Comparison of ENCODE assay signal across 20 cellular contexts in genomic region chr20:2557873-2558580, GRCh38. TPM values are rescaled to one million over a fixed set of nuclear protein-coding genes. Genes with fewer than 3 reads are reported as not detected.
DNase-seq lines count a peak whose midpoint lies in the region; ATAC-seq and TF ChIP-seq lines count a peak whose summit lies in the region.
"Had no signal": no experiment of that assay in that cellular context is flagged by ENCODE, and none has a peak within 500 bp of the region (broad histone marks: within the 10 kb centered on the region; RNA-seq: fewer than 3 reads in every experiment).

No MANE protein-coding gene starts in this region.

- H3K27ac Mint-ChIP-seq in CD8-positive, alpha-beta T cell = no peak overlapping the region
- H3K27ac Mint-ChIP-seq in natural killer cell treated with Interleukin-12 subunit alpha and Interleukin-12 subunit beta and Interleukin-15 and Interleukin-18, amount 100 ng/mL, for 72 hours = no peak overlapping the region
- no peak overlapping the region for H3K27ac Mint-ChIP-seq in Caco-2 (ENCODE audit: unreplicated experiment)
- no peak overlapping the region for H3K27ac Mint-ChIP-seq in activated CD4-positive, alpha-beta memory T cell treated with anti-CD3 and anti-CD28 coated beads, Interleukin-2, amount 10 ng/mL, durations not matched to agents 7 days and 5 days

- H3K9me3 ChIP-seq in CD8-positive, alpha-beta T cell (ENCODE audit: low read length) = no peaks in the 10 kb centered on the region
- H3K9me3 ChIP-seq in HUES6 (ENCODE audit: control insufficient read depth, insufficient read depth, low read depth, low read length) (no peaks in the 10 kb centered on the region), esophagus muscularis mucosa (no peaks in the 10 kb centered on the region), Caco-2 (no peaks in the 10 kb centered on the region)
- H3K9me3 ChIP-seq: neutrophil, sigmoid colon, thoracic aorta had no signal

- H3K4me1 ChIP-seq in CD8-positive, alpha-beta T cell (ENCODE audit: insufficient read depth, low read length) = peaks cover 3% of the 10 kb centered on the region
- H3K4me1 ChIP-seq in HUES6 (ENCODE audit: control insufficient read depth, insufficient read depth, low read length) (no peaks in the 10 kb centered on the region), esophagus muscularis mucosa (peaks cover 7 to 12% (median 11%) of the 10 kb centered on the region in 4 donors), Caco-2 (no peaks in the 10 kb centered on the region)

- POLR2A ChIA-PET in CD8-positive, alpha-beta T cell (lab: Charles Lee) = no interaction called here
- POLR2A ChIA-PET in Caco-2 (lab: Charles Lee) = no interaction called here
- POLR2A ChIA-PET in activated CD4-positive, alpha-beta memory T cell treated with anti-CD3 and anti-CD28 coated beads, Interleukin-2, amount 10 ng/mL, durations not matched to agents 7 days and 5 days (lab: Charles Lee) = interaction anchor here (0.5 kb wide), 1 partner anchor 744 kb away, joined by 3 read pairs; no protein-coding TSS in a partner anchor

- TF ChIP-seq CTCF in CD8-positive, alpha-beta T cell (IDR thresholded peaks at IDR 0.05) = no peak
- TF ChIP-seq CTCF in esophagus muscularis mucosa (IDR thresholded peaks at IDR 0.05) (no peak), Caco-2 (IDR thresholded peaks at IDR 0.05; ENCODE audit: insufficient read depth in 1 of 2, low read depth in 1 of 2, low read length in 1 of 2, severe bottlenecking in 1 of 2, unreplicated experiment in 1 of 2) (no peak)

- CTCF ChIA-PET in CD8-positive, alpha-beta T cell (lab: Charles Lee) = interaction anchor here (1.0 kb wide), 2 partner anchors 11 to 18 kb away, joined by 3 read pairs; no protein-coding TSS in a partner anchor
- CTCF ChIA-PET in Caco-2 (lab: Charles Lee) = no interaction called here
- CTCF ChIA-PET in activated CD4-positive, alpha-beta memory T cell treated with anti-CD3 and anti-CD28 coated beads, Interleukin-2, amount 10 ng/mL, durations not matched to agents 7 days and 5 days (lab: Charles Lee) = no interaction called here

- no peaks in the 10 kb centered on the region for H3K36me3 Mint-ChIP-seq in CD8-positive, alpha-beta T cell
- H3K36me3 Mint-ChIP-seq in natural killer cell treated with Interleukin-12 subunit alpha and Interleukin-12 subunit beta and Interleukin-15 and Interleukin-18, amount 100 ng/mL, for 72 hours = no peaks in the 10 kb centered on the region
- no peaks in the 10 kb centered on the region for H3K36me3 Mint-ChIP-seq in Caco-2 (ENCODE audit: insufficient read depth, unreplicated experiment)
- H3K36me3 Mint-ChIP-seq in activated CD4-positive, alpha-beta memory T cell treated with anti-CD3 and anti-CD28 coated beads, Interleukin-2, amount 10 ng/mL, durations not matched to agents 7 days and 5 days (ENCODE audit: low read depth) = no peaks in the 10 kb centered on the region

- no peak for ATAC-seq in CD8-positive, alpha-beta T cell
- no peak for ATAC-seq in natural killer cell treated with Interleukin-12 subunit alpha and Interleukin-12 subunit beta and Interleukin-15 and Interleukin-18, amount 100 ng/mL, for 72 hours
- ATAC-seq: activated CD4-positive, CD25-positive, alpha-beta regulatory T cell treated with anti-CD3 and anti-CD28 coated beads, Interleukin-2, amount 50 U/mL, for 24 hours; GM12878; Right ventricle myocardium inferior had no signal

- DNase-seq in CD8-positive, alpha-beta T cell = no peak
- no peak for DNase-seq in esophagus muscularis mucosa (ENCODE audit: extremely low spot score)
- no peak for DNase-seq in natural killer cell treated with Interleukin-12 subunit alpha and Interleukin-12 subunit beta and Interleukin-15 and Interleukin-18, amount 100 ng/mL, for 72 hours (ENCODE audit: low spot score)
- no peak for DNase-seq in NCI-H2196 (lab: John Stamatoyannopoulos, UW; ENCODE audit: unreplicated experiment)
- no peak for DNase-seq in Caco-2
- no peak for DNase-seq in SIG-M5 treated with dmso at 0.1 percent for 504 hours (lab: John Stamatoyannopoulos, UW; ENCODE audit: unreplicated experiment)
- DNase-seq in activated CD4-positive, alpha-beta memory T cell treated with anti-CD3 and anti-CD28 coated beads, Interleukin-2, amount 10 ng/mL, durations not matched to agents 7 days and 5 days = no peak
- DNase-seq: activated naive CD4-positive, alpha-beta T cell treated with anti-CD3 and anti-CD28 coated beads, Interleukin-2, amount 50 U/mL, for 16 hours; effector CD4-positive, alpha-beta T cell; hippocampal formation; NCI-H226; sigmoid colon; stimulated activated CD4-positive, alpha-beta T cell treated with anti-CD3 and anti-CD28 coated beads, Interleukin-2, amount 100 ng/mL, for 24 hours; T-helper 2 cell had no signal

- H3K9ac ChIP-seq in HUES6 (ENCODE audit: low read length) = no peak overlapping the region

- no peak overlapping the region for H3K4me3 ChIP-seq in CD8-positive, alpha-beta T cell (ENCODE audit: low read depth, low read length)
- H3K4me3 ChIP-seq in HUES6 (ENCODE audit: low read depth, low read length) = peak overlapping the region; percentile 52
- H3K4me3 ChIP-seq in esophagus muscularis mucosa = peak overlapping the region; percentile 28 to 49 (median 36)
- no peak overlapping the region for H3K4me3 ChIP-seq in Caco-2 (ENCODE audit: low read depth, low read length)
- H3K4me3 ChIP-seq: GM12878 had no signal

- TF ChIP-seq EP300 in esophagus muscularis mucosa (IDR thresholded peaks at IDR 0.05) = no peak

- intact Hi-C loops in CD8-positive, alpha-beta T cell (cut with DNase I, micrococcal nuclease) = no loop called here
- intact Hi-C loops in esophagus muscularis mucosa (cut with DNase I) = no loop called here
- intact Hi-C loops in Caco-2 (cut with micrococcal nuclease; ENCODE audit: unreplicated experiment) = no loop called here

- H3K27me3 Mint-ChIP-seq in CD8-positive, alpha-beta T cell (ENCODE audit: low read depth) = peaks cover 49% of the 10 kb centered on the region
- peaks cover 48 to 52% of the 10 kb centered on the region in 2 donors for H3K27me3 Mint-ChIP-seq in natural killer cell treated with Interleukin-12 subunit alpha and Interleukin-12 subunit beta and Interleukin-15 and Interleukin-18, amount 100 ng/mL, for 72 hours
- H3K27me3 Mint-ChIP-seq in Caco-2 (ENCODE audit: insufficient read depth, unreplicated experiment) = peaks cover 31% of the 10 kb centered on the region
- peaks cover 53% of the 10 kb centered on the region for H3K27me3 Mint-ChIP-seq in activated CD4-positive, alpha-beta memory T cell treated with anti-CD3 and anti-CD28 coated beads, Interleukin-2, amount 10 ng/mL, durations not matched to agents 7 days and 5 days

- BruUV-seq in Caco-2 (replicated peaks; lab: Mats Ljungman, UMichigan) = no TSS peak

- H3K27me3 ChIP-seq in CD8-positive, alpha-beta T cell (ENCODE audit: insufficient read depth, low read length) = peaks cover 7% of the 10 kb centered on the region
- H3K27me3 ChIP-seq in HUES6 (ENCODE audit: control insufficient read depth, insufficient read depth, low read length) (peaks cover 87% of the 10 kb centered on the region), esophagus muscularis mucosa (peaks cover 0 to 76% (median 21%) of the 10 kb centered on the region in 4 donors), Caco-2 (replicated peaks; ENCODE audit: control insufficient read depth, insufficient read depth, low read length) (no peaks in the 10 kb centered on the region)

- WGBS in esophagus muscularis mucosa = 23% methylated on average over 22 of the region's 22 CpGs

- TF ChIP-seq POLR2A in esophagus muscularis mucosa (IDR thresholded peaks at IDR 0.05; ENCODE audit: low read depth) = no peak

- H3K9me3 Mint-ChIP-seq in CD8-positive, alpha-beta T cell = no peaks in the 10 kb centered on the region
- no peaks in the 10 kb centered on the region for H3K9me3 Mint-ChIP-seq in natural killer cell treated with Interleukin-12 subunit alpha and Interleukin-12 subunit beta and Interleukin-15 and Interleukin-18, amount 100 ng/mL, for 72 hours
- H3K9me3 Mint-ChIP-seq in Caco-2 (ENCODE audit: unreplicated experiment) = no peaks in the 10 kb centered on the region
- H3K9me3 Mint-ChIP-seq in activated CD4-positive, alpha-beta memory T cell treated with anti-CD3 and anti-CD28 coated beads, Interleukin-2, amount 10 ng/mL, durations not matched to agents 7 days and 5 days = no peaks in the 10 kb centered on the region

- no peaks in the 10 kb centered on the region for H3K36me3 ChIP-seq in CD8-positive, alpha-beta T cell (ENCODE audit: insufficient read depth, low read length)
- H3K36me3 ChIP-seq in HUES6 (ENCODE audit: control insufficient read depth, insufficient read depth, low read length) (no peaks in the 10 kb centered on the region), esophagus muscularis mucosa (no peaks in the 10 kb centered on the region), Caco-2 (ENCODE audit: control insufficient read depth, insufficient read depth, low read length) (no peaks in the 10 kb centered on the region)
- H3K36me3 ChIP-seq: neutrophil, sigmoid colon, thoracic aorta had no signal

- no peak overlapping the region for H3K27ac ChIP-seq in CD8-positive, alpha-beta T cell (ENCODE audit: low read depth, low read length)
- H3K27ac ChIP-seq in HUES6 (ENCODE audit: low read depth, low read length) (no peak overlapping the region), esophagus muscularis mucosa (replicated peaks in 1 of 4) (no peak overlapping the region)
- H3K27ac ChIP-seq: neutrophil, sigmoid colon, thoracic aorta had no signal

- peak overlapping the region; percentile 15 for H3K4me3 Mint-ChIP-seq in CD8-positive, alpha-beta T cell
- peak overlapping the region; percentile 22 for H3K4me3 Mint-ChIP-seq in natural killer cell treated with Interleukin-12 subunit alpha and Interleukin-12 subunit beta and Interleukin-15 and Interleukin-18, amount 100 ng/mL, for 72 hours
- H3K4me3 Mint-ChIP-seq in Caco-2 (ENCODE audit: unreplicated experiment) = no peak overlapping the region
- H3K4me3 Mint-ChIP-seq in activated CD4-positive, alpha-beta memory T cell treated with anti-CD3 and anti-CD28 coated beads, Interleukin-2, amount 10 ng/mL, durations not matched to agents 7 days and 5 days = no peak overlapping the region

- peaks cover 5% of the 10 kb centered on the region for H3K4me1 Mint-ChIP-seq in CD8-positive, alpha-beta T cell (ENCODE audit: low read depth)
- H3K4me1 Mint-ChIP-seq in natural killer cell treated with Interleukin-12 subunit alpha and Interleukin-12 subunit beta and Interleukin-15 and Interleukin-18, amount 100 ng/mL, for 72 hours (ENCODE audit: low read depth in 2 of 2) = no peaks in the 10 kb centered on the region
- no peaks in the 10 kb centered on the region for H3K4me1 Mint-ChIP-seq in Caco-2 (ENCODE audit: low read depth, unreplicated experiment)
- H3K4me1 Mint-ChIP-seq in activated CD4-positive, alpha-beta memory T cell treated with anti-CD3 and anti-CD28 coated beads, Interleukin-2, amount 10 ng/mL, durations not matched to agents 7 days and 5 days = no peaks in the 10 kb centered on the region

RNA-seq across cellular contexts. Expression of gene TMC2, which starts 21.7 kb away (rescaled TPM):
- not detected for total RNA-seq in CD8-positive, alpha-beta T cell
- total RNA-seq in esophagus muscularis mucosa (under 1 TPM in 2 of 4 donors, not detected in 2; 0.19 to 0.34 TPM), Caco-2 (2022) (not detected in 2 replicates)
- not detected for total RNA-seq in natural killer cell treated with Interleukin-12 subunit alpha and Interleukin-12 subunit beta and Interleukin-15 and Interleukin-18, amount 100 ng/mL, for 72 hours
- total RNA-seq in activated CD4-positive, alpha-beta memory T cell treated with anti-CD3 and anti-CD28 coated beads, Interleukin-2, amount 10 ng/mL, durations not matched to agents 7 days and 5 days = not detected
- total RNA-seq: GM12878, thoracic aorta had no signal

RNA-seq across cellular contexts. Expression of gene ZNF343, which starts 49.3 kb away (rescaled TPM):
- total RNA-seq in CD8-positive, alpha-beta T cell = 1 to 10 TPM; 3.9 to 4.9 TPM
- total RNA-seq in esophagus muscularis mucosa (10 to 100 TPM in 3 of 4 donors, 1 to 10 TPM in 1; 9.9 to 19.5 (median 16.1) TPM), Caco-2 (2022) (8.0 and 11.0 TPM in 2 replicates)
- total RNA-seq in natural killer cell treated with Interleukin-12 subunit alpha and Interleukin-12 subunit beta and Interleukin-15 and Interleukin-18, amount 100 ng/mL, for 72 hours = 10 to 100 TPM in 1 of 2 donors, 1 to 10 TPM in 1; 6.8 to 21.1 TPM
- 1 to 10 TPM; 6.2 to 8.8 TPM for total RNA-seq in activated CD4-positive, alpha-beta memory T cell treated with anti-CD3 and anti-CD28 coated beads, Interleukin-2, amount 10 ng/mL, durations not matched to agents 7 days and 5 days

Comparison
In these comparisons a context has a peak if more than half of its experiments do, and no peak if none do; other contexts are left out.
1. H3K4me3 ChIP-seq: peak in HUES6 (single experiment) and esophagus muscularis mucosa (4 of 4); none in CD8-positive, alpha-beta T cell (single experiment) and Caco-2 (single experiment).
2. H3K4me3 Mint-ChIP-seq: peak in CD8-positive, alpha-beta T cell (single experiment) and natural killer cell treated with Interleukin-12 subunit alpha and Interleukin-12 subunit beta and Interleukin-15 and Interleukin-18, amount 100 ng/mL, for 72 hours (single experiment); none in Caco-2 (single experiment) and activated CD4-positive, alpha-beta memory T cell treated with anti-CD3 and anti-CD28 coated beads, Interleukin-2, amount 10 ng/mL, durations not matched to agents 7 days and 5 days (single experiment).